ENCODE assay signal across 1 cellular context in genomic region chr3:186775999-186776398, GRCh38.
TF ChIP-seq lines count a peak whose summit lies in the region.

No MANE protein-coding gene starts in this region.

TF ChIP-seq in K562, 482 proteins besides CTCF, POLR2A, EP300 and RAD21:
- TF ChIP-seq FOXK1 (CRISPR knock-in tag; IDR thresholded peaks at IDR 0.05; ENCODE audit: borderline replicate concordance) (no peak), BRF1 (IDR thresholded peaks at IDR 0.05; ENCODE audit: borderline replicate concordance, extremely low read depth, insufficient read length) (no peak), THAP12 (CRISPR knock-in tag; IDR thresholded peaks at IDR 0.05) (no peak), RFX7 (CRISPR knock-in tag; IDR thresholded peaks at IDR 0.05) (no peak), SMARCC2 (IDR thresholded peaks at IDR 0.05; ENCODE audit: low read depth) (no peak), ZNF707 (CRISPR knock-in tag; conservative IDR thresholded peaks at IDR 0.05) (no peak), RREB1 (CRISPR knock-in tag; IDR thresholded peaks at IDR 0.05) (no peak), KAT7 (CRISPR knock-in tag; IDR thresholded peaks at IDR 0.05; ENCODE audit: borderline replicate concordance) (no peak), ZNF140 (CRISPR knock-in tag; IDR thresholded peaks at IDR 0.05) (no peak), DNMT1 (IDR thresholded peaks at IDR 0.05) (no peak), NR1H2 (CRISPR knock-in tag; IDR thresholded peaks at IDR 0.05) (no peak)
